Comparison of ENCODE assay signal across 29 cellular contexts in the genomic region with DNA sequence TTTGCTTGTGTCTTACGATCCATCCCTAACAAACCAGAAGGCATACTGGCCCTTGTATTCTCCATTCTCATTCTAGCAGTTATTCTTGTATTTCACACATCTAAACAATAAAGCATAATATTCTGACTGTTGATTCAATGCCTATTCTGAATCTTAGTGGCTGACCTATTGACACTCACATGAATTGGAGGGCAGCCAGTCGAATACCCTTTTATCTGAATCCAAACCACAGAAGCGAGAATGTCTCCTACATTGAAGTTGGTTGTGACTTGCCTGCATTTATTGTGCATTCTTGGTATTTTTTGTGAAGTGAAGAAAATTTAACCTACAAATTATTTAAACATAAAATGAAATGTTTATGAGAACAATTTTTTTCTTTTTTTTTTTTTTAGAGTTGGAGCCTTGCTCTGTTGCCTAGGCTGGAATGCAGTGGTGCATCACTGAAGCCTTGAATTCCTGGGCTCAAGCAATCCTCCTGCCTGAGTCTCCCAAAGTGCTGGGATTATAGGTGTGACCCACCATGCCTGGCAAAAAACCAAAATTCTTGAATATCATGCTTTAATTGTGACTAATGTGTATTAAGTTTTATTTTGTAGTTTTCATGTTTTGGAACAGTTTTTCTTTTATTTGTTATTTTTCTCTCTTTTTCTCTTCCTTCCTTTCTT. TPM values are rescaled to one million over a fixed set of nuclear protein-coding genes. Genes with fewer than 3 reads are reported as not detected.
DNase-seq lines count a peak whose midpoint lies in the region; ATAC-seq, FAIRE-seq and TF ChIP-seq lines count a peak whose summit lies in the region.
"Had no signal": no experiment of that assay in that cellular context is flagged by ENCODE, and none has a peak within 500 bp of the region (broad histone marks: within the 10 kb centered on the region; RNA-seq: fewer than 3 reads in every experiment).

No MANE protein-coding gene starts in this region.

- no peaks in the 10 kb centered on the region for H3K27me3 ChIP-seq in fibroblast of lung (ENCODE audit: control insufficient read depth, insufficient read depth, low read length)
- H3K27me3 ChIP-seq: adrenal gland, cardiac muscle cell, esophagus squamous epithelium, testis had no signal

- no peak overlapping the region for H3K4me3 ChIP-seq in fibroblast of lung (replicated peaks in 1 of 4; ENCODE audit: control extremely low read depth in 1 of 4, insufficient read depth in 1 of 4, low read depth in 3 of 4, low read length in 4 of 4)
- H3K4me3 ChIP-seq: adrenal gland, cardiac muscle cell, esophagus squamous epithelium, K562, testis had no signal

- H3K9ac ChIP-seq in fibroblast of lung (ENCODE audit: insufficient read depth, low read length), result no peak overlapping the region

- H4K20me1 ChIP-seq in fibroblast of lung (ENCODE audit: control insufficient read depth, extremely low read depth, insufficient read depth, low read length), result no peaks in the 10 kb centered on the region

- H3K36me3 ChIP-seq in fibroblast of lung (ENCODE audit: control insufficient read depth, insufficient read depth, low read length), result no peaks in the 10 kb centered on the region

- no peaks in the 10 kb centered on the region for H3K79me2 ChIP-seq in fibroblast of lung (ENCODE audit: control insufficient read depth, insufficient read depth, low read length)

- no peak for FAIRE-seq in frontal cortex (lab: Jason Lieb, UNC)
- FAIRE-seq: G401.6, K562, urothelium cell line had no signal

- peak; percentile 24; the same call in 1 of the 3 replicates for ATAC-seq in SK-N-SH treated with all-trans-retinoic acid at 6 μM for 48 hours
- no peak for ATAC-seq in HG03039 (IDR thresholded peaks at IDR 0.05; ENCODE audit: unreplicated experiment)
- ATAC-seq: activated CD8-positive, alpha-beta memory T cell treated with anti-CD3 and anti-CD28 coated beads, Interleukin-2, amount 10 ng/mL, durations not matched to agents 7 days and 5 days; activated T-cell treated with anti-CD3 and anti-CD28 coated beads, Interleukin-2, amount 50 U/mL, for 72 hours; naive thymus-derived CD4-positive, alpha-beta T cell; Right ventricle myocardium inferior; stimulated activated naive CD8-positive, alpha-beta T cell treated with anti-CD3 and anti-CD28 coated beads, Interleukin-15, Interleukin-2, amounts not matched to agents 100 U/mL and 50 U/mL, for 24 hours had no signal

- DNase-seq in NCI-H2196 (lab: John Stamatoyannopoulos, UW; ENCODE audit: unreplicated experiment) (peak; percentile 38), NCI-H2196 treated with DMSO at 0.1 percent for 48 hours (lab: John Stamatoyannopoulos, UW; ENCODE audit: unreplicated experiment) (no peak), fibroblast of lung (ENCODE audit: low read depth in 2 of 2) (peak; percentile 38 to 65), NCI-H82 treated with DMSO at 0.1 percent for 48 hours (lab: John Stamatoyannopoulos, UW; ENCODE audit: unreplicated experiment) (no peak), frontal cortex (ENCODE audit: low spot score in 2 of 2) (no peak), RPMI8226 (no peak)
- DNase-seq: activated CD4-positive, alpha-beta T cell treated with anti-CD3 and anti-CD28 coated beads, Interleukin-2, amount 10 ng/mL, durations not matched to agents 7 days and 5 days; activated CD8-positive, alpha-beta memory T cell treated with anti-CD3 and anti-CD28 coated beads, Interleukin-2, amount 10 ng/mL, durations not matched to agents 7 days and 5 days; activated naive CD4-positive, alpha-beta T cell; activated T-cell treated with anti-CD3 and anti-CD28 coated beads, Interleukin-2, amount 50 U/mL, for 72 hours; AML-193; CD8-positive, alpha-beta memory T cell; cortex of kidney; esophagus squamous epithelium; naive thymus-derived CD4-positive, alpha-beta T cell; NCI-H2081 treated with DMSO at 0.1 percent for 48 hours; NCI-H446 treated with DMSO at 0.1 percent for 48 hours; stimulated activated naive CD8-positive, alpha-beta T cell treated with anti-CD3 and anti-CD28 coated beads, Interleukin-15, Interleukin-2, amounts not matched to agents 100 U/mL and 50 U/mL, for 24 hours; testis; WERI-Rb-1 had no signal

- no peak overlapping the region for H3K4me2 ChIP-seq in fibroblast of lung (ENCODE audit: extremely low read depth, insufficient read depth, low read length)

- no peak for TF ChIP-seq CTCF in fibroblast of lung (conservative IDR thresholded peaks at IDR 0.05 in 1 of 2, IDR thresholded peaks at IDR 0.05 in 1 of 2; ENCODE audit: low read depth in 1 of 2, low read length in 2 of 2)

- H3K9me3 ChIP-seq in fibroblast of lung (ENCODE audit: control insufficient read depth, insufficient read depth, low read depth, low read length), result no peaks in the 10 kb centered on the region
- H3K9me3 ChIP-seq: adrenal gland, esophagus squamous epithelium, testis had no signal

- H2AFZ ChIP-seq in fibroblast of lung (ENCODE audit: low read length), result no peak overlapping the region

- H3K4me1 ChIP-seq in fibroblast of lung (ENCODE audit: control insufficient read depth, extremely low read depth, insufficient read depth, low read length), result no peaks in the 10 kb centered on the region
- H3K4me1 ChIP-seq: testis had no signal

- no peak overlapping the region for H3K27ac ChIP-seq in fibroblast of lung (ENCODE audit: insufficient read depth, low read length)
- H3K27ac ChIP-seq: 22Rv1, adrenal gland, cardiac muscle cell, esophagus squamous epithelium, testis, WERI-Rb-1 had no signal

TF ChIP-seq in SK-N-SH treated with all-trans-retinoic acid at 6 μM for 48 hours, 23 proteins besides CTCF, POLR2A, EP300 and RAD21:
- TF ChIP-seq ZFP30 (CRISPR knock-in tag; IDR thresholded peaks at IDR 0.05), result no peak
- no peak for TF ChIP-seq RARB (CRISPR knock-in tag; IDR thresholded peaks at IDR 0.05)
- TF ChIP-seq ZC3H10 (CRISPR knock-in tag; IDR thresholded peaks at IDR 0.05), result no peak
- no peak for TF ChIP-seq ZNF70 (CRISPR knock-in tag; IDR thresholded peaks at IDR 0.05)
- TF ChIP-seq ARNTL (CRISPR knock-in tag; IDR thresholded peaks at IDR 0.05; ENCODE audit: borderline replicate concordance, low read depth), result no peak

RNA-seq across cellular contexts. Expression of gene EXOC4, which starts 22.7 kb away (rescaled TPM):
- total RNA-seq in fibroblast of lung (118 and 158 TPM in 2 replicates), frontal cortex (286 TPM)
- polyA plus RNA-seq in fibroblast of lung, result 77.3 and 79.6 TPM in 2 replicates
- 37.9 and 42.4 TPM in 2 replicates for polyA plus RNA-seq in fibroblast of lung (2012)
- 53.6 and 90.0 TPM in 2 replicates for polyA minus RNA-seq in fibroblast of lung (ENCODE audit: low replicate concordance)

Comparison
In these comparisons a context has a peak if more than half of its experiments do, and no peak if none do; other contexts are left out.
1. DNase-seq: peak in NCI-H2196 (single experiment) and fibroblast of lung (2 of 2); none in NCI-H2196 treated with DMSO at 0.1 percent for 48 hours (single experiment), NCI-H82 treated with DMSO at 0.1 percent for 48 hours (single experiment), frontal cortex (0 of 2) and RPMI8226 (single experiment).